ENCODE assay signal across 12 cellular contexts in genomic region chr18:79496237-79496977, GRCh38.
DNase-seq lines count a peak whose midpoint lies in the region; ATAC-seq, FAIRE-seq and TF ChIP-seq lines count a peak whose summit lies in the region.
"Had no signal": no experiment of that assay in that cellular context is flagged by ENCODE, and none has a peak within 500 bp of the region (broad histone marks: within the 10 kb centered on the region; RNA-seq: fewer than 3 reads in every experiment).

No MANE protein-coding gene starts in this region.

- no peaks in the 10 kb centered on the region for H3K36me3 ChIP-seq in GM12878 (ENCODE audit: control insufficient read depth in 2 of 2, insufficient read depth in 2 of 2, low read length in 1 of 2)
- H3K36me3 ChIP-seq in lower lobe of right lung, result peaks cover 14% of the 10 kb centered on the region

- no peaks in the 10 kb centered on the region for H4K20me1 ChIP-seq in GM12878 (ENCODE audit: control insufficient read depth, insufficient read depth)

- FAIRE-seq in GM12878 (lab: Jason Lieb, UNC), result no peak

- no peak overlapping the region for H3K9ac ChIP-seq in GM12878 (ENCODE audit: control insufficient read depth, insufficient read depth, low read length)

- BruUV-seq in GM12878 (replicated peaks; lab: Mats Ljungman, UMichigan), result no TSS peak

- no peak for TF ChIP-seq CTCF in GM12878 (IDR thresholded peaks at IDR 0.05 in 2 of 3, conservative IDR thresholded peaks at IDR 0.05 in 1 of 3; ENCODE audit: control insufficient read depth in 2 of 3, extremely low read depth in 1 of 3, insufficient read depth in 1 of 3, low read depth in 3 of 3, low read length in 3 of 3)
- no peak for TF ChIP-seq CTCF in lower lobe of right lung (IDR thresholded peaks at IDR 0.05)
- no peak for TF ChIP-seq CTCF in foreskin fibroblast (IDR thresholded peaks at IDR 0.05; ENCODE audit: low read depth, low read length)

- peak; percentile 3 for DNase-seq in activated CD4-positive, alpha-beta T cell treated with anti-CD3 and anti-CD28 coated beads for 36 hours
- DNase-seq in activated CD4-positive, alpha-beta T cell treated with anti-CD3 and anti-CD28 coated beads for 48 hours, result no peak
- DNase-seq in GM12878 (ENCODE audit: low read depth, low spot score) (no peak), lower lobe of right lung (peak; percentile 40), anterior cingulate cortex (lab: John Stamatoyannopoulos, UW) (no peak), foreskin fibroblast (no peak)
- DNase-seq: Calu3, GOT3, mesendoderm had no signal

- no peaks in the 10 kb centered on the region for H3K27me3 Mint-ChIP-seq in activated CD4-positive, alpha-beta T cell treated with anti-CD3 and anti-CD28 coated beads for 36 hours
- H3K27me3 Mint-ChIP-seq in stimulated activated memory B cell treated with anti-CD40 and anti-IgM and Interleukin-4, amounts not matched to agents 10 μg/mL and 1 μg/mL and 100 μg/mL, for 72 hours, result no peaks in the 10 kb centered on the region

- H3K27ac ChIP-seq in GM12878 (ENCODE audit: control insufficient read depth, insufficient read depth) (no peak overlapping the region), lower lobe of right lung (no peak overlapping the region)
- H3K27ac ChIP-seq: 22Rv1 had no signal

- in situ Hi-C loops in GM12878 (cut with MboI), result no loop called here

- WGBS in GM12878 (ENCODE audit: insufficient coverage, insufficient replicate concordance, low lambda C conversion rate, missing lambda C conversion rate), result 75% methylated on average over 31 of the region's 32 CpGs

- no peak overlapping the region for H2AFZ ChIP-seq in GM12878 (ENCODE audit: control insufficient read depth, low read depth, low read length)

- RAD21 ChIA-PET in GM12878 (lab: Charles Lee; ENCODE audit: unreplicated experiment), result no interaction called here

- peaks cover 31% of the 10 kb centered on the region for H3K4me1 Mint-ChIP-seq in activated CD4-positive, alpha-beta T cell treated with anti-CD3 and anti-CD28 coated beads for 36 hours
- H3K4me1 Mint-ChIP-seq in stimulated activated memory B cell treated with anti-CD40 and anti-IgM and Interleukin-4, amounts not matched to agents 10 μg/mL and 1 μg/mL and 100 μg/mL, for 72 hours, result peaks cover 39% of the 10 kb centered on the region

- H3K4me3 ChIP-seq in GM12878, result no peak overlapping the region
- no peak overlapping the region for H3K4me3 ChIP-seq in lower lobe of right lung
- H3K4me3 ChIP-seq in foreskin fibroblast (ENCODE audit: low read depth in 1 of 2, low read length in 2 of 2), result no peak overlapping the region

- H3K9me3 ChIP-seq in GM12878 (replicated peaks; ENCODE audit: control insufficient read depth, insufficient read depth, low read length) (peaks cover 12% of the 10 kb centered on the region), lower lobe of right lung (peaks cover 8% of the 10 kb centered on the region)

- TF ChIP-seq POLR2A in GM12878 (IDR thresholded peaks at IDR 0.05; ENCODE audit: low read depth, low read length), result no peak

- intact Hi-C loops in activated CD4-positive, alpha-beta T cell treated with anti-CD3 and anti-CD28 coated beads for 36 hours (cut with DNase I, micrococcal nuclease), result no loop called here
- intact Hi-C loops in GM12878 (cut with micrococcal nuclease; ENCODE audit: unreplicated experiment) (no loop called here), lower lobe of right lung (cut with DNase I) (no loop called here)

- CTCF ChIA-PET in activated CD4-positive, alpha-beta T cell treated with anti-CD3 and anti-CD28 coated beads for 36 hours (lab: Charles Lee), result interaction anchor here (0.6 to 1.7 kb wide), 4 partner anchors 8 to 172 kb away, joined by 3 to 5 read pairs (median 3); no protein-coding TSS in a partner anchor
- CTCF ChIA-PET in GM12878 (lab: Yijun Ruan, JAX), result interaction anchor here (1.7 kb wide), 1 partner anchor 27 kb away, joined by 7 read pairs; no protein-coding TSS in a partner anchor

- H3K4me2 ChIP-seq in GM12878 (ENCODE audit: control insufficient read depth, insufficient read depth), result no peak overlapping the region; the same call in 1 of the 2 replicates

- peaks cover 13% of the 10 kb centered on the region for H3K4me1 ChIP-seq in GM12878 (ENCODE audit: control insufficient read depth, insufficient read depth, low read length)
- peaks cover 10% of the 10 kb centered on the region for H3K4me1 ChIP-seq in lower lobe of right lung

- ATAC-seq in activated CD4-positive, alpha-beta T cell treated with anti-CD3 and anti-CD28 coated beads for 36 hours, result no peak
- ATAC-seq in GM12878 (no peak), lower lobe of right lung (no peak), HG03457 (IDR thresholded peaks at IDR 0.05; ENCODE audit: unreplicated experiment) (no peak)
- peak; percentile 44 for ATAC-seq in stimulated activated memory B cell treated with anti-CD40 and anti-IgM and Interleukin-4, amounts not matched to agents 10 μg/mL and 1 μg/mL and 100 μg/mL, for 72 hours

- H3K36me3 Mint-ChIP-seq in activated CD4-positive, alpha-beta T cell treated with anti-CD3 and anti-CD28 coated beads for 36 hours (ENCODE audit: low read depth), result peaks cover 69% of the 10 kb centered on the region
- H3K36me3 Mint-ChIP-seq in stimulated activated memory B cell treated with anti-CD40 and anti-IgM and Interleukin-4, amounts not matched to agents 10 μg/mL and 1 μg/mL and 100 μg/mL, for 72 hours, result peaks cover 73% of the 10 kb centered on the region

- H3K27me3 ChIP-seq in GM12878 (replicated peaks in 1 of 2; ENCODE audit: control insufficient read depth in 2 of 2, insufficient read depth in 2 of 2, low read length in 1 of 2), result no peaks in the 10 kb centered on the region
- H3K27me3 ChIP-seq in lower lobe of right lung (ENCODE audit: low read depth), result no peaks in the 10 kb centered on the region

- TF ChIP-seq EP300 in GM12878 (IDR thresholded peaks at IDR 0.05; ENCODE audit: borderline replicate concordance in 1 of 2, control insufficient read depth in 1 of 2, low read depth in 2 of 2, low read length in 2 of 2), result no peak

- POLR2A ChIA-PET in activated CD4-positive, alpha-beta T cell treated with anti-CD3 and anti-CD28 coated beads for 36 hours (lab: Charles Lee), result no interaction called here
- POLR2A ChIA-PET in GM12878 (lab: Charles Lee), result interaction anchor here (1.3 kb wide), 1 partner anchor 99 kb away, joined by 3 read pairs; no protein-coding TSS in a partner anchor

- TF ChIP-seq RAD21 in GM12878 (IDR thresholded peaks at IDR 0.05; ENCODE audit: insufficient read depth, low read depth, low read length), result no peak

- peaks cover 29% of the 10 kb centered on the region for H3K9me3 Mint-ChIP-seq in activated CD4-positive, alpha-beta T cell treated with anti-CD3 and anti-CD28 coated beads for 36 hours (ENCODE audit: low read depth)
- peaks cover 13% of the 10 kb centered on the region for H3K9me3 Mint-ChIP-seq in stimulated activated memory B cell treated with anti-CD40 and anti-IgM and Interleukin-4, amounts not matched to agents 10 μg/mL and 1 μg/mL and 100 μg/mL, for 72 hours

- peak overlapping the region; percentile 51 for H3K27ac Mint-ChIP-seq in activated CD4-positive, alpha-beta T cell treated with anti-CD3 and anti-CD28 coated beads for 36 hours
- peak overlapping the region; percentile 86 for H3K27ac Mint-ChIP-seq in stimulated activated memory B cell treated with anti-CD40 and anti-IgM and Interleukin-4, amounts not matched to agents 10 μg/mL and 1 μg/mL and 100 μg/mL, for 72 hours

- H3K4me3 Mint-ChIP-seq in activated CD4-positive, alpha-beta T cell treated with anti-CD3 and anti-CD28 coated beads for 36 hours, result no peak overlapping the region
- H3K4me3 Mint-ChIP-seq in stimulated activated memory B cell treated with anti-CD40 and anti-IgM and Interleukin-4, amounts not matched to agents 10 μg/mL and 1 μg/mL and 100 μg/mL, for 72 hours, result peak overlapping the region; percentile 26

- H3K79me2 ChIP-seq in GM12878 (ENCODE audit: control insufficient read depth, insufficient read depth, low read length), result no peaks in the 10 kb centered on the region

- SMC1A ChIA-PET in GM12878 (lab: Charles Lee; ENCODE audit: uncharacterized antibody, unreplicated experiment), result no interaction called here

TF ChIP-seq in GM12878, 131 proteins besides CTCF, POLR2A, EP300 and RAD21:
- TF ChIP-seq PAX5 (IDR thresholded peaks at IDR 0.05; ENCODE audit: borderline replicate concordance, low read depth, low read length) (peak; percentile 55; the same call in 1 of the 2 replicates), CREM (IDR thresholded peaks at IDR 0.05; ENCODE audit: low read depth) (no peak)

Comparison
In these comparisons a context has a peak if more than half of its experiments do, and no peak if none do; other contexts are left out.
1. DNase-seq: peak in activated CD4-positive, alpha-beta T cell treated with anti-CD3 and anti-CD28 coated beads for 36 hours (single experiment) and lower lobe of right lung (single experiment); none in activated CD4-positive, alpha-beta T cell treated with anti-CD3 and anti-CD28 coated beads for 48 hours (single experiment), GM12878 (single experiment), anterior cingulate cortex (0 of 58) and foreskin fibroblast (0 of 2).